29 cellular contexts compared by ENCODE assay signal in genomic region chr13:35894636-35895035, GRCh38.
"Had no signal": no experiment of that assay in that cellular context is flagged by ENCODE, and none has a peak within 500 bp of the region (broad histone marks: within the 10 kb centered on the region; RNA-seq: fewer than 3 reads in every experiment).

No MANE protein-coding gene starts in this region.

- H3K27ac Mint-ChIP-seq: activated CD4-positive, alpha-beta memory T cell treated with anti-CD3 and anti-CD28 coated beads, Interleukin-2, amount 10 ng/mL, durations not matched to agents 7 days and 5 days; activated CD4-positive, alpha-beta T cell treated with anti-CD3 and anti-CD28 coated beads, Interleukin-2, amount 10 ng/mL, durations not matched to agents 7 days and 5 days; activated naive CD4-positive, alpha-beta T cell treated with anti-CD3 and anti-CD28 coated beads, Interleukin-2, amount 10 ng/mL, durations not matched to agents 7 days and 5 days; activated naive CD4-positive, alpha-beta T cell treated with anti-CD3 and anti-CD28 coated beads, Interleukin-2, amount 50 U/mL, for 72 hours; activated naive CD8-positive, alpha-beta T cell treated with anti-CD3 and anti-CD28 coated beads, Interleukin-2, amount 10 ng/mL, durations not matched to agents 7 days and 5 days; activated T-cell treated with anti-CD3 and anti-CD28 coated beads, Interleukin-2, amount 50 U/mL, for 24 hours; activated T-cell treated with anti-CD3 and anti-CD28 coated beads, Interleukin-2, amount 50 U/mL, for 72 hours; brain; T-helper 17 cell; T-helper 2 cell treated with Interferon-gamma antibody and Interleukin-4, amounts not matched to agents 5 μg/mL and 100 μg/mL, for 36 hours; WTC11 had no signal

- H3K9me3 Mint-ChIP-seq: activated CD4-positive, alpha-beta memory T cell treated with anti-CD3 and anti-CD28 coated beads, Interleukin-2, amount 10 ng/mL, durations not matched to agents 7 days and 5 days; activated CD4-positive, alpha-beta T cell treated with anti-CD3 and anti-CD28 coated beads, Interleukin-2, amount 10 ng/mL, durations not matched to agents 7 days and 5 days; activated T-cell treated with anti-CD3 and anti-CD28 coated beads, Interleukin-2, amount 50 U/mL, for 24 hours; WTC11 had no signal

- H3K27ac ChIP-seq: ascending aorta, breast epithelium, cardiac muscle cell, colonic mucosa had no signal

- H3K4me1 Mint-ChIP-seq: activated CD4-positive, alpha-beta memory T cell treated with anti-CD3 and anti-CD28 coated beads, Interleukin-2, amount 10 ng/mL, durations not matched to agents 7 days and 5 days; activated CD4-positive, alpha-beta T cell treated with anti-CD3 and anti-CD28 coated beads, Interleukin-2, amount 10 ng/mL, durations not matched to agents 7 days and 5 days; activated naive CD4-positive, alpha-beta T cell treated with anti-CD3 and anti-CD28 coated beads, Interleukin-2, amount 10 ng/mL, durations not matched to agents 7 days and 5 days; activated naive CD8-positive, alpha-beta T cell treated with anti-CD3 and anti-CD28 coated beads, Interleukin-2, amount 10 ng/mL, durations not matched to agents 7 days and 5 days; T-helper 17 cell had no signal

- H3K27me3 ChIP-seq: ascending aorta, breast epithelium, cardiac muscle cell, colonic mucosa had no signal

- H3K9me3 ChIP-seq: ascending aorta, breast epithelium, colonic mucosa had no signal

- DNase-seq: activated CD4-positive, alpha-beta memory T cell treated with anti-CD3 and anti-CD28 coated beads, Interleukin-2, amount 10 ng/mL, durations not matched to agents 7 days and 5 days; activated CD4-positive, alpha-beta T cell treated with anti-CD3 and anti-CD28 coated beads for 1 hour; activated CD4-positive, alpha-beta T cell treated with anti-CD3 and anti-CD28 coated beads for 4 hours; activated CD4-positive, alpha-beta T cell treated with anti-CD3 and anti-CD28 coated beads, Interleukin-2, amount 10 ng/mL, durations not matched to agents 7 days and 5 days; activated CD4-positive, alpha-beta T cell treated with anti-CD3 and anti-CD28 coated beads, Interleukin-2, amount 50 U/mL, for 4 hours; activated CD8-positive, alpha-beta memory T cell treated with anti-CD3 and anti-CD28 coated beads, Interleukin-2, amount 50 U/mL, for 48 hours; activated gamma-delta T cell; activated naive CD4-positive, alpha-beta T cell; activated naive CD4-positive, alpha-beta T cell treated with anti-CD3 and anti-CD28 coated beads, Interleukin-2, amount 10 ng/mL, durations not matched to agents 7 days and 5 days; activated naive CD8-positive, alpha-beta T cell treated with anti-CD3 and anti-CD28 coated beads, Interleukin-2, amount 10 ng/mL, durations not matched to agents 7 days and 5 days; activated T-cell treated with anti-CD3 and anti-CD28 coated beads for 4 hours; activated T-cell treated with anti-CD3 and anti-CD28 coated beads, Interleukin-2, amount 50 U/mL, for 24 hours; activated T-cell treated with anti-CD3 and anti-CD28 coated beads, Interleukin-2, amount 50 U/mL, for 72 hours; central memory CD4-positive, alpha-beta T cell; cerebellar nuclear complex; colonic mucosa; effector CD8-positive, alpha-beta T cell; foreskin fibroblast; hippocampal formation; T-helper 17 cell; T1000 had no signal

- ATAC-seq: activated naive CD4-positive, alpha-beta T cell treated with anti-CD3 and anti-CD28 coated beads, Interleukin-2, amount 50 U/mL, for 72 hours; activated T-cell treated with anti-CD3 and anti-CD28 coated beads, Interleukin-2, amount 50 U/mL, for 72 hours; esophagus mucosa; T-helper 17 cell; WTC11 had no signal

- H3K36me3 Mint-ChIP-seq: activated naive CD4-positive, alpha-beta T cell treated with anti-CD3 and anti-CD28 coated beads, Interleukin-2, amount 10 ng/mL, durations not matched to agents 7 days and 5 days; activated naive CD4-positive, alpha-beta T cell treated with anti-CD3 and anti-CD28 coated beads, Interleukin-2, amount 50 U/mL, for 72 hours; activated naive CD8-positive, alpha-beta T cell treated with anti-CD3 and anti-CD28 coated beads, Interleukin-2, amount 10 ng/mL, durations not matched to agents 7 days and 5 days; WTC11 had no signal

- H3K4me3 ChIP-seq: ascending aorta, breast epithelium, cardiac muscle cell, colonic mucosa had no signal

- H3K4me1 ChIP-seq: ascending aorta, breast epithelium, colonic mucosa had no signal

- H3K4me3 Mint-ChIP-seq: activated CD4-positive, alpha-beta memory T cell treated with anti-CD3 and anti-CD28 coated beads, Interleukin-2, amount 10 ng/mL, durations not matched to agents 7 days and 5 days; activated CD4-positive, alpha-beta T cell treated with anti-CD3 and anti-CD28 coated beads, Interleukin-2, amount 10 ng/mL, durations not matched to agents 7 days and 5 days; activated naive CD4-positive, alpha-beta T cell treated with anti-CD3 and anti-CD28 coated beads, Interleukin-2, amount 10 ng/mL, durations not matched to agents 7 days and 5 days; activated naive CD8-positive, alpha-beta T cell treated with anti-CD3 and anti-CD28 coated beads, Interleukin-2, amount 10 ng/mL, durations not matched to agents 7 days and 5 days; activated T-cell treated with anti-CD3 and anti-CD28 coated beads, Interleukin-2, amount 50 U/mL, for 24 hours; activated T-cell treated with anti-CD3 and anti-CD28 coated beads, Interleukin-2, amount 50 U/mL, for 72 hours; brain; T-helper 17 cell; T-helper 2 cell treated with Interferon-gamma antibody and Interleukin-4, amounts not matched to agents 5 μg/mL and 100 μg/mL, for 36 hours; WTC11 had no signal

- H3K27me3 Mint-ChIP-seq: activated CD4-positive, alpha-beta memory T cell treated with anti-CD3 and anti-CD28 coated beads, Interleukin-2, amount 10 ng/mL, durations not matched to agents 7 days and 5 days; activated CD4-positive, alpha-beta T cell treated with anti-CD3 and anti-CD28 coated beads, Interleukin-2, amount 10 ng/mL, durations not matched to agents 7 days and 5 days; activated naive CD4-positive, alpha-beta T cell treated with anti-CD3 and anti-CD28 coated beads, Interleukin-2, amount 10 ng/mL, durations not matched to agents 7 days and 5 days; activated naive CD8-positive, alpha-beta T cell treated with anti-CD3 and anti-CD28 coated beads, Interleukin-2, amount 10 ng/mL, durations not matched to agents 7 days and 5 days; activated T-cell treated with anti-CD3 and anti-CD28 coated beads, Interleukin-2, amount 50 U/mL, for 24 hours; brain; T-helper 17 cell had no signal

- H3K36me3 ChIP-seq: ascending aorta, breast epithelium, cardiac muscle cell, colonic mucosa had no signal
